Comparison of ENCODE assay signal across 8 cellular contexts in the genomic region with DNA sequence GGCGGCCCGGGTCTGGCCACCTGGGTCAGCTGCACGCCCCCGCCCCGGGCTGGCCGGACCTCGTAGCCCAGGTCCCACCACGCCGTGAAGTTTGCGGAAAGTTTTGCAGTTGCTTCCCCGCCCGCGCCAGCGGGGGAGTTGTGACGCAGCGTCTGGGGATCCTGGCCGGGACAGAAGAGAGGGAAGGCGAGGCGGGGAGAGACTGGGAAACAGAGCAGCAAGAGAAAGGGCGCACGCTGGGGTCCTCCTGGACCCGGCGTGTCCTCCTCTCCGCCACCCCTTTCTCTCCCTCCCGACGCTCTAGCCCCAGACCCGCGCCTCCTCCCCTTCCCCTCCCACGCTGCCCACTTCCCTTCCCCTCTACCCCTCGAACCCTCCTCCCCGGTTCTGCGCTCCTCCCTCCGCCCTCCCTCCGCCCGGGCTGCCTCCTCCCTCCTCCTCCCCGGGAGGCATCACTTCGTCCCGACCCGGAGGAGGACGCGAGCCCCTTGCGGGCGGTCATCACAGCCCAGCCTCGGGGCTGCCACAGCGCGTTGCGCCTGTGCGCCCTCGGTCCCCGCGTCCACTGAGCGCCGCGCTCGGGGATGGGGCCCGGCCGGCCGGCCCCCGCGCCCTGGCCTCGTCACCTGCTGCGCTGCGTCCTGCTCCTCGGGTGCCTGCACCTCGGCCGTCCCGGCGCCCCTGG. TPM values are rescaled to one million over a fixed set of nuclear protein-coding genes. Genes with fewer than 3 reads are reported as not detected.
DNase-seq lines count a peak whose midpoint lies in the region; ATAC-seq and TF ChIP-seq lines count a peak whose summit lies in the region.

A gene with protein sequence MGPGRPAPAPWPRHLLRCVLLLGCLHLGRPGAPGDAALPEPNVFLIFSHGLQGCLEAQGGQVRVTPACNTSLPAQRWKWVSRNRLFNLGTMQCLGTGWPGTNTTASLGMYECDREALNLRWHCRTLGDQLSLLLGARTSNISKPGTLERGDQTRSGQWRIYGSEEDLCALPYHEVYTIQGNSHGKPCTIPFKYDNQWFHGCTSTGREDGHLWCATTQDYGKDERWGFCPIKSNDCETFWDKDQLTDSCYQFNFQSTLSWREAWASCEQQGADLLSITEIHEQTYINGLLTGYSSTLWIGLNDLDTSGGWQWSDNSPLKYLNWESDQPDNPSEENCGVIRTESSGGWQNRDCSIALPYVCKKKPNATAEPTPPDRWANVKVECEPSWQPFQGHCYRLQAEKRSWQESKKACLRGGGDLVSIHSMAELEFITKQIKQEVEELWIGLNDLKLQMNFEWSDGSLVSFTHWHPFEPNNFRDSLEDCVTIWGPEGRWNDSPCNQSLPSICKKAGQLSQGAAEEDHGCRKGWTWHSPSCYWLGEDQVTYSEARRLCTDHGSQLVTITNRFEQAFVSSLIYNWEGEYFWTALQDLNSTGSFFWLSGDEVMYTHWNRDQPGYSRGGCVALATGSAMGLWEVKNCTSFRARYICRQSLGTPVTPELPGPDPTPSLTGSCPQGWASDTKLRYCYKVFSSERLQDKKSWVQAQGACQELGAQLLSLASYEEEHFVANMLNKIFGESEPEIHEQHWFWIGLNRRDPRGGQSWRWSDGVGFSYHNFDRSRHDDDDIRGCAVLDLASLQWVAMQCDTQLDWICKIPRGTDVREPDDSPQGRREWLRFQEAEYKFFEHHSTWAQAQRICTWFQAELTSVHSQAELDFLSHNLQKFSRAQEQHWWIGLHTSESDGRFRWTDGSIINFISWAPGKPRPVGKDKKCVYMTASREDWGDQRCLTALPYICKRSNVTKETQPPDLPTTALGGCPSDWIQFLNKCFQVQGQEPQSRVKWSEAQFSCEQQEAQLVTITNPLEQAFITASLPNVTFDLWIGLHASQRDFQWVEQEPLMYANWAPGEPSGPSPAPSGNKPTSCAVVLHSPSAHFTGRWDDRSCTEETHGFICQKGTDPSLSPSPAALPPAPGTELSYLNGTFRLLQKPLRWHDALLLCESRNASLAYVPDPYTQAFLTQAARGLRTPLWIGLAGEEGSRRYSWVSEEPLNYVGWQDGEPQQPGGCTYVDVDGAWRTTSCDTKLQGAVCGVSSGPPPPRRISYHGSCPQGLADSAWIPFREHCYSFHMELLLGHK (N-terminal part only) (plus strand): TSS at position 452 of the 685 bp plus-strand sequence. CDS start 133 bp downstream, at position 585.

- H3K36me3 ChIP-seq in HEK293 (ENCODE audit: control insufficient read depth in 2 of 2, insufficient read depth in 1 of 2, low read length in 2 of 2) = peaks cover 0 to 15% of the 10 kb centered on the region in 2 experiments; a peak in 1 of 3 replicates
- peaks cover 18% of the 10 kb centered on the region for H3K36me3 ChIP-seq in skeletal muscle satellite cell (ENCODE audit: insufficient read depth, low read length)

- ATAC-seq in GM19035 (IDR thresholded peaks at IDR 0.05; ENCODE audit: unreplicated experiment) (no peak), GM19397 (IDR thresholded peaks at IDR 0.05; ENCODE audit: unreplicated experiment) (no peak)

- peak within 1 kb of the TSS; percentile 82; the same call in 1 of the 2 replicates for H3K27ac ChIP-seq in HEK293 (ENCODE audit: extremely low read depth, low read depth, low read length)

- DNase-seq in AG09309 (ENCODE audit: low read depth) = no peak
- peak; percentile 55 for DNase-seq in SK-MEL-5 (ENCODE audit: low read depth, low spot score)
- DNase-seq in T47D (ENCODE audit: low read depth in 1 of 2, low spot score in 1 of 2) = peak; percentile 36 to 74
- no peak for DNase-seq in immature natural killer cell

- H3K4me1 Mint-ChIP-seq in immature natural killer cell = peaks cover 7 to 8% of the 10 kb centered on the region in 2 donors

- H3K4me1 ChIP-seq in HEK293 (ENCODE audit: control insufficient read depth, insufficient read depth, low read length) = peaks cover 2% of the 10 kb centered on the region; the same call in 1 of the 2 replicates
- H3K4me1 ChIP-seq in skeletal muscle satellite cell (ENCODE audit: control insufficient read depth, insufficient read depth, low read length) = peaks cover 47% of the 10 kb centered on the region

- peak within 1 kb of the TSS; percentile 88 for H3K9ac ChIP-seq in skeletal muscle satellite cell (ENCODE audit: low read depth, low read length)

- POLR2A ChIA-PET in HEK293 (lab: Yijun Ruan, JAX) = no interaction called here

- no peak within 1 kb of the TSS for H3K27ac Mint-ChIP-seq in immature natural killer cell

- H3K4me3 Mint-ChIP-seq in immature natural killer cell = peak within 1 kb of the TSS; percentile 66 to 79 (median 71)

- peaks cover 0 to 1% (median 0%) of the 10 kb centered on the region in 6 donors for H3K9me3 Mint-ChIP-seq in immature natural killer cell

- H3K9me3 ChIP-seq in HEK293 (ENCODE audit: control insufficient read depth, insufficient read depth, low read depth, low read length) = no peaks in the 10 kb centered on the region
- H3K9me3 ChIP-seq in skeletal muscle satellite cell (replicated peaks; ENCODE audit: low read length) = no peaks in the 10 kb centered on the region

- peak within 1 kb of the TSS; percentile 99 for H3K4me2 ChIP-seq in skeletal muscle satellite cell (ENCODE audit: low read length)

- no peaks in the 10 kb centered on the region for H3K27me3 ChIP-seq in skeletal muscle satellite cell (ENCODE audit: control insufficient read depth, insufficient read depth, low read length)

- H3K4me3 ChIP-seq in AG09309 (ENCODE audit: control insufficient read depth, low read depth, low read length) (peak within 1 kb of the TSS; percentile 69), HEK293 (ENCODE audit: low read depth, low read length) (peak within 1 kb of the TSS; percentile 64), skeletal muscle satellite cell (ENCODE audit: low read length) (peak within 1 kb of the TSS; percentile 81)

- CTCF ChIA-PET in HEK293 (lab: Yijun Ruan, JAX) = no interaction called here

- in situ Hi-C loops in SK-MEL-5 (cut with HindIII; ENCODE audit: low pct_unique_long_range_greater_than_20kb, low sequenced_read_pairs) (no loop called here), T47D (cut with HindIII; ENCODE audit: low pct_unique_long_range_greater_than_20kb, low sequenced_read_pairs) (no loop called here)

- peaks cover 0 to 4% (median 0%) of the 10 kb centered on the region in 3 donors for H3K36me3 Mint-ChIP-seq in immature natural killer cell

- TF ChIP-seq CTCF in AG09309 (IDR thresholded peaks at IDR 0.05; ENCODE audit: control insufficient read depth, insufficient read depth, low read depth, low read length, missing control alignments) (no peak), HEK293 (tag by site-specific recombination; IDR thresholded peaks at IDR 0.05) (peak; percentile 35; the same call in 1 of the 2 replicates)

- peaks cover 5 to 9% (median 5%) of the 10 kb centered on the region in 3 donors for H3K27me3 Mint-ChIP-seq in immature natural killer cell (ENCODE audit: low read depth in 3 of 3)

TF ChIP-seq in HEK293, 187 proteins besides CTCF, POLR2A, EP300 and RAD21 (continues in another document):
- TF ChIP-seq, protein P1, sequence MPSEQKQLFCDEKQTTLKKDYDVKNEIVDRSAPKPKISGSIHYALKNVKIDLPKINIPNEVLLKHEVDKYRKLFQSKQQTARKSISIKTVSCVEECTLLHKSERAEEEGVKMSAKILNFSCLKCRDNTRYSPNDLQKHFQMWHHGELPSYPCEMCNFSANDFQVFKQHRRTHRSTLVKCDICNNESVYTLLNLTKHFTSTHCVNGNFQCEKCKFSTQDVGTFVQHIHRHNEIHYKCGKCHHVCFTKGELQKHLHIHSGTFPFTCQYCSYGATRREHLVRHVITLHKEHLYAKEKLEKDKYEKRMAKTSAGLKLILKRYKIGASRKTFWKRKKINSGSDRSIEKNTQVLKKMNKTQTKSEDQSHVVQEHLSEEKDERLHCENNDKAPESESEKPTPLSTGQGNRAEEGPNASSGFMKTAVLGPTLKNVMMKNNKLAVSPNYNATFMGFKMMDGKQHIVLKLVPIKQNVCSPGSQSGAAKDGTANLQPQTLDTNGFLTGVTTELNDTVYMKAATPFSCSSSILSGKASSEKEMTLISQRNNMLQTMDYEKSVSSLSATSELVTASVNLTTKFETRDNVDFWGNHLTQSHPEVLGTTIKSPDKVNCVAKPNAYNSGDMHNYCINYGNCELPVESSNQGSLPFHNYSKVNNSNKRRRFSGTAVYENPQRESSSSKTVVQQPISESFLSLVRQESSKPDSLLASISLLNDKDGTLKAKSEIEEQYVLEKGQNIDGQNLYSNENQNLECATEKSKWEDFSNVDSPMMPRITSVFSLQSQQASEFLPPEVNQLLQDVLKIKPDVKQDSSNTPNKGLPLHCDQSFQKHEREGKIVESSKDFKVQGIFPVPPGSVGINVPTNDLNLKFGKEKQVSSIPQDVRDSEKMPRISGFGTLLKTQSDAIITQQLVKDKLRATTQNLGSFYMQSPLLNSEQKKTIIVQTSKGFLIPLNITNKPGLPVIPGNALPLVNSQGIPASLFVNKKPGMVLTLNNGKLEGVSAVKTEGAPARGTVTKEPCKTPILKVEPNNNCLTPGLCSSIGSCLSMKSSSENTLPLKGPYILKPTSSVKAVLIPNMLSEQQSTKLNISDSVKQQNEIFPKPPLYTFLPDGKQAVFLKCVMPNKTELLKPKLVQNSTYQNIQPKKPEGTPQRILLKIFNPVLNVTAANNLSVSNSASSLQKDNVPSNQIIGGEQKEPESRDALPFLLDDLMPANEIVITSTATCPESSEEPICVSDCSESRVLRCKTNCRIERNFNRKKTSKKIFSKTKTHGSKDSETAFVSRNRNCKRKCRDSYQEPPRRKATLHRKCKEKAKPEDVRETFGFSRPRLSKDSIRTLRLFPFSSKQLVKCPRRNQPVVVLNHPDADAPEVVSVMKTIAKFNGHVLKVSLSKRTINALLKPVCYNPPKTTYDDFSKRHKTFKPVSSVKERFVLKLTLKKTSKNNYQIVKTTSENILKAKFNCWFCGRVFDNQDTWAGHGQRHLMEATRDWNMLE (tag by site-specific recombination; conservative IDR thresholded peaks at IDR 0.05; ENCODE audit: low read depth) = no peak

RNA-seq across cellular contexts. Expression of the gene that starts here (rescaled TPM):
- 7.6 and 8.0 TPM in 2 replicates for total RNA-seq in SK-MEL-5 (2014; rRNA removed; shearing (Covaris generic))
- 18.8 and 25.2 TPM in 2 replicates for polyA plus RNA-seq in SK-MEL-5 (2015; cell fraction: cytosol; rRNA removed)
- polyA plus RNA-seq in SK-MEL-5 (2015; cell fraction: nucleus; rRNA removed) = 13.7 and 21.7 TPM in 2 replicates
- not detected for polyA plus RNA-seq in immature natural killer cell
- total RNA-seq in skeletal muscle satellite cell (2012; rRNA removed) = 163 and 172 TPM in 2 replicates

Comparison
In these comparisons a context has a peak if more than half of its experiments do, and no peak if none do; other contexts are left out.
1. DNase-seq: peak in SK-MEL-5 (single experiment) and T47D (2 of 2); none in AG09309 (single experiment) and immature natural killer cell (0 of 3).
2. Peak in every context shown above with its lines, with median percentiles within 50 percentile points of each other: H3K4me3 ChIP-seq.